1 cellular context compared by ENCODE assay signal in genomic region chr4:38075370-38076152, GRCh38.
TF ChIP-seq lines count a peak whose summit lies in the region.

No MANE protein-coding gene starts in this region.

TF ChIP-seq in HepG2, 621 proteins besides CTCF, POLR2A, EP300 and RAD21 (continued from another document):
- TF ChIP-seq ZNF318 (CRISPR knock-in tag; IDR thresholded peaks at IDR 0.05) (no peak), ZBTB39 (CRISPR knock-in tag; IDR thresholded peaks at IDR 0.05) (no peak), MEF2D (CRISPR knock-in tag; IDR thresholded peaks at IDR 0.05) (0 out of 2 replicates have a peak, but pooled peaks have one; percentile 57), ZSCAN12 (CRISPR knock-in tag; IDR thresholded peaks at IDR 0.05) (no peak), NBN (conservative IDR thresholded peaks at IDR 0.05) (no peak), XBP1 (CRISPR knock-in tag; IDR thresholded peaks at IDR 0.05) (no peak), HOXA5 (CRISPR knock-in tag; IDR thresholded peaks at IDR 0.05) (0 out of 2 replicates have a peak, but pooled peaks have one; percentile 26), ZNF724P (CRISPR knock-in tag; IDR thresholded peaks at IDR 0.05; ENCODE audit: borderline replicate concordance) (no peak), THRA (CRISPR knock-in tag; IDR thresholded peaks at IDR 0.05; ENCODE audit: borderline replicate concordance) (peak; percentile 35; the same call in 1 of the 2 replicates), ZNF790 (CRISPR knock-in tag; IDR thresholded peaks at IDR 0.05; ENCODE audit: borderline replicate concordance) (no peak), U2AF1 (optimal IDR thresholded peaks at IDR 0.05; ENCODE audit: low read depth, low read length) (no peak), PHF21A (CRISPR knock-in tag; IDR thresholded peaks at IDR 0.05) (peak; percentile 45; the same call in 1 of the 2 replicates), ZNF337 (CRISPR knock-in tag; IDR thresholded peaks at IDR 0.05; ENCODE audit: borderline replicate concordance, low read depth) (no peak), ZBTB43 (CRISPR knock-in tag; conservative IDR thresholded peaks at IDR 0.05) (0 out of 2 replicates have a peak, but pooled peaks have one; percentile 33), ZNF775 (CRISPR knock-in tag; IDR thresholded peaks at IDR 0.05; ENCODE audit: borderline replicate concordance) (no peak), NR2F6 (IDR thresholded peaks at IDR 0.05) (peak; percentile 81), NR2F6 (CRISPR knock-in tag; IDR thresholded peaks at IDR 0.05) (peak; percentile 18; the same call in 1 of the 2 replicates), HCFC1 (IDR thresholded peaks at IDR 0.05; ENCODE audit: low read depth, low read length) (no peak), ZNF264 (CRISPR knock-in tag; IDR thresholded peaks at IDR 0.05) (no peak), BCLAF1 (IDR thresholded peaks at IDR 0.05) (no peak)
TF ChIP-seq in HepG2: peak in this region for 67.
